Comparison of ENCODE assay signal across 15 cellular contexts in the genomic region with DNA sequence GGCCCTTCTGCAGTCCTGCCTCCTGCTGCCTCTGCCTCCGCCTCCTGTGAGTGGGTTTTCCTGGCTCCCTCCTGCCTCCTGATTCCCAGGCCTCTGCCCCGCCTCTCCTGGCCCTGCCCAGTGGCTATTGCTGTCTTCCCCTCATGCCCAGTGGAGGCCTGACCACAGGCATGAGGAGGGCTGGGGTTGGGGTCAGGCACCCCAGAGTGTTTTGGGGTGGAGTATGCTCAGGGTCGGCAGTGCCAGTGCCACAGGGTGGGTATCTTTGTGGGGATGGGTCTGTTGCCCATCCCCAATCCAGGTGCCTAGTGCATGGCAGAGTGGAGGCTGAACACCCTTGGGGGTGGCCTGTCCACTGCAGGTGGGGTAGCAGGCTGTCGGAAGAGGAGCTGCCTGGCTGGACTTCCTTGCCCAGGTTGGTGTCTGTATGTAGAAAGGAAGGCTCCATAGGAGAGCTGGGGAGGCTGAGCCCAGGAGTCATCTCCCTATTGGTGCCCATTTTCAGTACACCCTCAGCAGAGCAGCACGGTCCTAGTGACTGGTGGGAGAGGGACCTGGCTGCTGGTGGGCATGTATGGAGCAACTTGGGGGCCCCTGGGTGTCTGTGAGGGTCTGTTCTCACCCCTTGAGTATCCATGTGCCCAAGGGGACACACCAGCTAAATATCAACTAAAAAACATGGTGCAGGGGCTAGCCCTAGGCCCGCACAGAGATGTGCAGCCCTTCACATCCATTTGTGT.
A peak's percentile ranks its signal among the peaks of the same experiment; 100 is the strongest.
DNase-seq lines count a peak whose midpoint lies in the region; ATAC-seq and TF ChIP-seq lines count a peak whose summit lies in the region.
"Had no signal": no experiment of that assay in that cellular context is flagged by ENCODE, and none has a peak within 500 bp of the region (broad histone marks: within the 10 kb centered on the region; RNA-seq: fewer than 3 reads in every experiment).

No MANE protein-coding gene starts in this region.

- CTCF ChIA-PET in CD4-positive, alpha-beta memory T cell (lab: Charles Lee; ENCODE audit: partially characterized antibody), result no interaction called here

- no peak overlapping the region for H3K4me3 Mint-ChIP-seq in CD4-positive, alpha-beta memory T cell

- no peaks in the 10 kb centered on the region for H3K27me3 ChIP-seq in right atrium auricular region
- H3K27me3 ChIP-seq in trophoblast cell (ENCODE audit: insufficient read depth, low read length), result no peaks in the 10 kb centered on the region
- no peaks in the 10 kb centered on the region for H3K27me3 ChIP-seq in vagina
- H3K27me3 ChIP-seq in CD4-positive, alpha-beta memory T cell (ENCODE audit: insufficient read depth, low read length), result no peaks in the 10 kb centered on the region

- POLR2A ChIA-PET in CD4-positive, alpha-beta memory T cell (lab: Charles Lee; ENCODE audit: partially characterized antibody), result no interaction called here

- no peaks in the 10 kb centered on the region for H3K36me3 Mint-ChIP-seq in CD4-positive, alpha-beta memory T cell

- H3K4me3 ChIP-seq in right atrium auricular region (no peak overlapping the region), trophoblast cell (ENCODE audit: low read depth, low read length) (no peak overlapping the region), vagina (no peak overlapping the region)
- H3K4me3 ChIP-seq in CD4-positive, alpha-beta memory T cell (ENCODE audit: low read length in 2 of 2), result no peak overlapping the region
- H3K4me3 ChIP-seq: GM12878 had no signal

- WGBS in trophoblast cell (ENCODE audit: extremely low coverage, insufficient coverage, insufficient read length), result no CpG with 5 or more reads among the region's 6 CpGs

- DNase-seq in cardiac septum (ENCODE audit: low spot score), result peak; percentile 53
- DNase-seq in right atrium auricular region (ENCODE audit: low spot score), result no peak
- DNase-seq in ecto neural progenitor cell (ENCODE audit: low spot score), result peak; percentile 43
- no peak for DNase-seq in trophoblast cell
- peak; percentile 64 to 88 for DNase-seq in vagina (ENCODE audit: extremely low spot score in 2 of 2)
- DNase-seq in midbrain (lab: John Stamatoyannopoulos, UW), result no peak
- no peak for DNase-seq in CD4-positive, alpha-beta memory T cell
- DNase-seq: COR-L47, DMS53, NCI-H1048, NCI-H2227 treated with DMSO at 0.1 percent for 48 hours, NCI-H526 had no signal

- H3K9me3 Mint-ChIP-seq in CD4-positive, alpha-beta memory T cell, result peaks cover 0 to 2% (median 0%) of the 10 kb centered on the region in 8 donors

- no peak overlapping the region for H3K4me2 ChIP-seq in trophoblast cell (ENCODE audit: low read length)

- peaks cover 0 to 7% of the 10 kb centered on the region in 2 donors for H3K27me3 Mint-ChIP-seq in CD4-positive, alpha-beta memory T cell

- H4K12ac ChIP-seq in trophoblast cell (ENCODE audit: low read depth, low read length), result peak overlapping the region; percentile 41

- no peak overlapping the region for H2BK120ac ChIP-seq in trophoblast cell (ENCODE audit: insufficient read depth, low read length, poor library complexity)

- H3K4me1 ChIP-seq in right atrium auricular region (no peaks in the 10 kb centered on the region), trophoblast cell (ENCODE audit: control insufficient read depth in 1 of 2, insufficient read depth in 2 of 2, low read length in 2 of 2) (no peaks in the 10 kb centered on the region), vagina (no peaks in the 10 kb centered on the region)
- H3K4me1 ChIP-seq in CD4-positive, alpha-beta memory T cell (ENCODE audit: insufficient read depth, low read length), result no peaks in the 10 kb centered on the region

- no peak overlapping the region for H2AFZ ChIP-seq in trophoblast cell (ENCODE audit: insufficient read depth, low read length, poor library complexity)

- no peaks in the 10 kb centered on the region for H3K79me1 ChIP-seq in trophoblast cell (ENCODE audit: low read length)

- H2AK5ac ChIP-seq in trophoblast cell (ENCODE audit: low read length), result no peak overlapping the region

- H2BK12ac ChIP-seq in trophoblast cell (ENCODE audit: low read length), result no peak overlapping the region

- H3K18ac ChIP-seq in trophoblast cell (ENCODE audit: low read length), result no peak overlapping the region

- TF ChIP-seq CTCF in right atrium auricular region (IDR thresholded peaks at IDR 0.05) (no peak), vagina (IDR thresholded peaks at IDR 0.05) (no peak)

- H3K79me2 ChIP-seq in trophoblast cell (ENCODE audit: control insufficient read depth, insufficient read depth, low read length, poor library complexity), result no peaks in the 10 kb centered on the region

- no peak overlapping the region for H4K91ac ChIP-seq in trophoblast cell (ENCODE audit: low read depth, low read length)

- H3K9me3 ChIP-seq in right atrium auricular region (no peaks in the 10 kb centered on the region), trophoblast cell (ENCODE audit: insufficient read depth, low read depth, low read length) (peaks cover 2% of the 10 kb centered on the region), vagina (no peaks in the 10 kb centered on the region)
- H3K9me3 ChIP-seq in CD4-positive, alpha-beta memory T cell (ENCODE audit: control insufficient read depth in 1 of 2, low read length in 2 of 2), result no peaks in the 10 kb centered on the region

- H3K23ac ChIP-seq in trophoblast cell (ENCODE audit: low read length), result no peak overlapping the region

- no peaks in the 10 kb centered on the region for H3K4me1 Mint-ChIP-seq in CD4-positive, alpha-beta memory T cell

- no peak overlapping the region for H3K9ac ChIP-seq in trophoblast cell (ENCODE audit: low read length)

- intact Hi-C loops in cardiac septum (cut with DNase I) (no loop called here), vagina (cut with DNase I) (no loop called here)
- intact Hi-C loops in CD4-positive, alpha-beta memory T cell (cut with micrococcal nuclease), result no loop called here

- no peak overlapping the region for H3K27ac ChIP-seq in right atrium auricular region
- no peak overlapping the region for H3K27ac ChIP-seq in trophoblast cell (ENCODE audit: low read depth, low read length)
- no peak overlapping the region for H3K27ac ChIP-seq in vagina
- no peak overlapping the region for H3K27ac ChIP-seq in CD4-positive, alpha-beta memory T cell (ENCODE audit: low read depth, low read length)
- H3K27ac ChIP-seq: C4-2B had no signal

- TF ChIP-seq POLR2A in vagina (IDR thresholded peaks at IDR 0.05), result no peak

- H3K14ac ChIP-seq in trophoblast cell (ENCODE audit: low read length), result no peak overlapping the region

- no peak overlapping the region for H2BK5ac ChIP-seq in trophoblast cell (ENCODE audit: low read depth, low read length, poor library complexity)

- H3K27ac Mint-ChIP-seq in CD4-positive, alpha-beta memory T cell, result no peak overlapping the region

- H3K36me3 ChIP-seq in right atrium auricular region, result no peaks in the 10 kb centered on the region
- no peaks in the 10 kb centered on the region for H3K36me3 ChIP-seq in trophoblast cell (ENCODE audit: control insufficient read depth in 1 of 2, insufficient read depth in 2 of 2, low read length in 2 of 2)
- H3K36me3 ChIP-seq in vagina, result no peaks in the 10 kb centered on the region
- H3K36me3 ChIP-seq in CD4-positive, alpha-beta memory T cell (ENCODE audit: insufficient read depth, low read length), result no peaks in the 10 kb centered on the region

- no peak overlapping the region for H4K8ac ChIP-seq in trophoblast cell (ENCODE audit: low read depth, low read length)

- H3K4ac ChIP-seq in trophoblast cell (ENCODE audit: low read depth, low read length), result no peak overlapping the region

- ATAC-seq in esophagus mucosa, result no peak
- ATAC-seq: GM12878 had no signal

Comparison
In these comparisons a context has a peak if more than half of its experiments do, and no peak if none do; other contexts are left out.
1. DNase-seq: peak in cardiac septum (single experiment), ecto neural progenitor cell (single experiment) and vagina (2 of 2); none in right atrium auricular region (single experiment), trophoblast cell (0 of 2), midbrain (single experiment) and CD4-positive, alpha-beta memory T cell (0 of 5).